Comparison of ENCODE assay signal across 18 cellular contexts in genomic region chr16:49489686-49490320, GRCh38.
DNase-seq lines count a peak whose midpoint lies in the region; ATAC-seq, FAIRE-seq and TF ChIP-seq lines count a peak whose summit lies in the region.
"Had no signal": no experiment of that assay in that cellular context is flagged by ENCODE, and none has a peak within 500 bp of the region (broad histone marks: within the 10 kb centered on the region; RNA-seq: fewer than 3 reads in every experiment).

No MANE protein-coding gene starts in this region.

- H3K79me1 ChIP-seq in H1 (ENCODE audit: low read depth, low read length), result no peaks in the 10 kb centered on the region

- H2AFZ ChIP-seq in HepG2 (ENCODE audit: low read length), result no peak overlapping the region
- H2AFZ ChIP-seq in H1 (ENCODE audit: low read length), result no peak overlapping the region

- no peak overlapping the region for H3K23ac ChIP-seq in H1 (ENCODE audit: insufficient read length)

- H3K27me3 ChIP-seq in HepG2 (ENCODE audit: control insufficient read depth in 1 of 2, insufficient read depth in 2 of 2, low read length in 2 of 2), result peaks cover 0 to 11% of the 10 kb centered on the region in 2 experiments; a peak in 2 of 5 replicates
- no peaks in the 10 kb centered on the region for H3K27me3 ChIP-seq in right lobe of liver
- no peaks in the 10 kb centered on the region for H3K27me3 ChIP-seq in H1 (replicated peaks in 1 of 4; ENCODE audit: control insufficient read depth in 3 of 4, extremely low read depth in 1 of 4, insufficient read depth in 3 of 4, low read length in 3 of 4)
- H3K27me3 ChIP-seq: pancreas had no signal

- H3K9ac ChIP-seq in HepG2 (ENCODE audit: insufficient read depth, low read depth, low read length), result no peak overlapping the region
- H3K9ac ChIP-seq in H1 (replicated peaks in 1 of 4; ENCODE audit: extremely low read depth in 1 of 4, low read depth in 3 of 4, low read length in 3 of 4), result no peak overlapping the region

- no peaks in the 10 kb centered on the region for H3K79me2 ChIP-seq in HepG2 (ENCODE audit: insufficient read depth, low read length)
- H3K79me2 ChIP-seq in H1 (ENCODE audit: control insufficient read depth in 1 of 2, insufficient read depth in 2 of 2, low read length in 2 of 2), result no peaks in the 10 kb centered on the region

- H2BK120ac ChIP-seq in H1 (replicated peaks; ENCODE audit: low read depth, low read length), result no peak overlapping the region

- H2BK20ac ChIP-seq in H1 (ENCODE audit: low read length), result no peak overlapping the region

- H3K4me2 ChIP-seq in HepG2 (ENCODE audit: low read depth, low read length) (no peak overlapping the region), H1 (ENCODE audit: insufficient read depth in 1 of 2, low read depth in 2 of 2, low read length in 2 of 2) (no peak overlapping the region)

- no peaks in the 10 kb centered on the region for H3K9me3 ChIP-seq in HepG2 (ENCODE audit: low read length)
- no peaks in the 10 kb centered on the region for H3K9me3 ChIP-seq in right lobe of liver
- no peaks in the 10 kb centered on the region for H3K9me3 ChIP-seq in H1 (ENCODE audit: insufficient read depth in 2 of 2, low read depth in 1 of 2, low read length in 1 of 2)
- H3K9me3 ChIP-seq: esophagus squamous epithelium, pancreas had no signal

- no peak overlapping the region for H3K27ac ChIP-seq in HepG2 (ENCODE audit: extremely low read length, insufficient read depth, low read length)
- H3K27ac ChIP-seq in right lobe of liver, result no peak overlapping the region
- H3K27ac ChIP-seq in H1 (ENCODE audit: low read depth, low read length), result no peak overlapping the region
- H3K27ac ChIP-seq: esophagus squamous epithelium, pancreas had no signal

- no peak overlapping the region for H4K91ac ChIP-seq in H1 (replicated peaks; ENCODE audit: insufficient read length, low read length)

- ATAC-seq in HepG2, result no peak
- no peak for ATAC-seq in right lobe of liver
- ATAC-seq: activated T-helper 17 cell treated with anti-CD3 and anti-CD28 coated beads, Interleukin-2, amount 50 U/mL, for 72 hours; K562; pancreas; WTC11 had no signal

- no TSS peak for BruUV-seq in HepG2 (replicated peaks; lab: Mats Ljungman, UMichigan)

- H4K20me1 ChIP-seq in HepG2 (ENCODE audit: insufficient read depth, low read length) (no peaks in the 10 kb centered on the region), H1 (replicated peaks in 1 of 2; ENCODE audit: control insufficient read depth in 1 of 2, insufficient read depth in 2 of 2, low read length in 2 of 2) (peaks cover 0 to 2% of the 10 kb centered on the region in 2 experiments)

- POLR2A ChIA-PET in HepG2 (lab: Yijun Ruan, JAX), result no interaction called here
- POLR2A ChIA-PET in H1 (lab: Charles Lee; ENCODE audit: partially characterized antibody), result no interaction called here

- H3K36me3 ChIP-seq in HepG2 (replicated peaks in 1 of 2; ENCODE audit: control insufficient read depth in 1 of 2, insufficient read depth in 2 of 2, low read length in 2 of 2), result no peaks in the 10 kb centered on the region
- no peaks in the 10 kb centered on the region for H3K36me3 ChIP-seq in right lobe of liver
- no peaks in the 10 kb centered on the region for H3K36me3 ChIP-seq in H1 (ENCODE audit: control insufficient read depth in 2 of 4, insufficient read depth in 4 of 4, low read length in 3 of 4)
- H3K36me3 ChIP-seq: esophagus squamous epithelium, pancreas had no signal

- CTCF ChIA-PET in HepG2 (lab: Yijun Ruan, JAX; ENCODE audit: low intra/inter-chr PET ratio, low total read pairs), result interaction anchor here (1.0 kb wide), 1 partner anchor 82 kb away, joined by 3 read pairs; no protein-coding TSS in a partner anchor
- CTCF ChIA-PET in H1 (lab: Charles Lee; ENCODE audit: partially characterized antibody), result interaction anchor here (1.2 to 1.7 kb wide), 2 partner anchors 17 to 103 kb away, joined by 4 to 9 read pairs; no protein-coding TSS in a partner anchor

- no peak overlapping the region for H3K56ac ChIP-seq in H1 (replicated peaks; ENCODE audit: insufficient read length, low read depth, low read length)

- TF ChIP-seq CTCF in HepG2 (CRISPR knock-in tag; IDR thresholded peaks at IDR 0.05) (peak; percentile 22; the same call in 1 of the 2 replicates), right lobe of liver (IDR thresholded peaks at IDR 0.05) (peak in 1 of 4 donors; percentile 20), H1 (IDR thresholded peaks at IDR 0.05; ENCODE audit: control extremely low read depth in 1 of 3, insufficient read depth in 1 of 3, low read depth in 1 of 3, low read length in 3 of 3) (no peak)

- H4K8ac ChIP-seq in H1 (ENCODE audit: extremely low read depth, insufficient read depth, low read length), result no peak overlapping the region

- no peaks in the 10 kb centered on the region; the same call in 1 of the 2 replicates for H3K23me2 ChIP-seq in H1 (ENCODE audit: low read depth, low read length)

- no peak for FAIRE-seq in HepG2 (lab: Jason Lieb, UNC)
- FAIRE-seq in H1 (lab: Jason Lieb, UNC), result no peak
- FAIRE-seq: K562, pancreas had no signal

- H4K5ac ChIP-seq in H1 (ENCODE audit: insufficient read length, low read depth, low read length), result no peak overlapping the region

- no peak for TF ChIP-seq RAD21 in HepG2 (CRISPR knock-in tag; IDR thresholded peaks at IDR 0.05)
- peak; percentile 9 to 27; a peak in 2 of 4 replicates for TF ChIP-seq RAD21 in H1 (IDR thresholded peaks at IDR 0.05 in 1 of 2, conservative IDR thresholded peaks at IDR 0.05 in 1 of 2; ENCODE audit: low read depth in 2 of 2, low read length in 2 of 2)

- no peak overlapping the region for H2BK5ac ChIP-seq in H1 (ENCODE audit: low read depth, low read length)

- WGBS in HepG2 (ENCODE audit: low lambda C conversion rate), result 39% methylated on average over 5 of the region's 7 CpGs
- WGBS in right lobe of liver (ENCODE audit: insufficient coverage, low coverage, low lambda C conversion rate, missing lambda C conversion rate), result 56% methylated on average over 2 of the region's 7 CpGs
- 88% methylated on average over 6 of the region's 7 CpGs; no CpG with 5 or more reads in 1 of the 2 experiments for WGBS in H1 (ENCODE audit: extremely low coverage in 1 of 2, insufficient coverage in 1 of 2, insufficient read length in 1 of 2, insufficient replicate concordance in 2 of 2, low coverage in 1 of 2, low lambda C conversion rate in 2 of 2, missing lambda C conversion rate in 1 of 2), 2 experiments

- H3K18ac ChIP-seq in H1 (ENCODE audit: extremely low read depth, low read length), result no peak overlapping the region

- no peak overlapping the region for H2BK15ac ChIP-seq in H1 (ENCODE audit: low read length)

- in situ Hi-C loops in HepG2 (cut with HindIII; ENCODE audit: extremely low pct_ligation_motif_present, low pct_unique_long_range_greater_than_20kb), result loop anchor here (10.0 kb wide), 1 partner anchor 435 kb away; no protein-coding TSS in a partner anchor

- TF ChIP-seq EP300 in HepG2 (IDR thresholded peaks at IDR 0.05; ENCODE audit: low read depth in 2 of 2, low read length in 2 of 2), result no peak
- no peak for TF ChIP-seq EP300 in HepG2 (CRISPR knock-in tag; IDR thresholded peaks at IDR 0.05; ENCODE audit: borderline replicate concordance)
- TF ChIP-seq EP300 in H1 (IDR thresholded peaks at IDR 0.05; ENCODE audit: borderline replicate concordance in 1 of 2, low read depth in 2 of 2, low read length in 2 of 2), result no peak

- no peaks in the 10 kb centered on the region for H3K4me1 ChIP-seq in HepG2 (ENCODE audit: insufficient read depth, low read length)
- H3K4me1 ChIP-seq in right lobe of liver, result peaks cover 0 to 3% (median 0%) of the 10 kb centered on the region in 4 donors
- peaks cover 0 to 16% (median 5%) of the 10 kb centered on the region in 4 experiments; a peak in 6 of 7 replicates for H3K4me1 ChIP-seq in H1 (replicated peaks in 1 of 4; ENCODE audit: control insufficient read depth in 3 of 4, insufficient read depth in 4 of 4, low read length in 3 of 4)

- H2BK12ac ChIP-seq in H1 (ENCODE audit: low read depth, low read length), result no peak overlapping the region

- no peak overlapping the region for H2AK5ac ChIP-seq in H1 (ENCODE audit: low read depth, low read length)

- TF ChIP-seq POLR2A in HepG2 (IDR thresholded peaks at IDR 0.05; ENCODE audit: insufficient read depth in 1 of 2, low read depth in 2 of 2, low read length in 2 of 2) (no peak), right lobe of liver (IDR thresholded peaks at IDR 0.05) (no peak), H1 (IDR thresholded peaks at IDR 0.05; ENCODE audit: control extremely low read depth in 1 of 2, low read depth in 2 of 2, low read length in 2 of 2) (no peak)

- H3K14ac ChIP-seq in H1 (ENCODE audit: insufficient read length), result no peak overlapping the region

- no peak for DNase-seq in HepG2 (ENCODE audit: low spot score)
- no peak for DNase-seq in right lobe of liver
- peak; percentile 26 for DNase-seq in NCI-H2107 treated with DMSO at 0.1 percent for 48 hours (lab: John Stamatoyannopoulos, UW; ENCODE audit: unreplicated experiment)
- no peak for DNase-seq in H1 (ENCODE audit: low read depth in 1 of 2, low spot score in 2 of 2)
- DNase-seq in NCI-H2081 treated with DMSO at 0.1 percent for 48 hours (lab: John Stamatoyannopoulos, UW), result no peak
- DNase-seq in HuH-7.5 (ENCODE audit: low spot score), result no peak
- no peak for DNase-seq in NCI-H2081 (lab: John Stamatoyannopoulos, UW)
- DNase-seq: amygdala; effector CD4-positive, alpha-beta T cell; EL; esophagus squamous epithelium; MV-4-11; NCI-H446 treated with DMSO at 0.1 percent for 48 hours; stimulated activated CD4-positive, alpha-beta T cell treated with anti-CD3 and anti-CD28 coated beads, Interleukin-2, amount 100 ng/mL, for 24 hours had no signal

- H3K4me3 ChIP-seq in HepG2 (replicated peaks in 1 of 3; ENCODE audit: insufficient read depth in 1 of 3, low read depth in 2 of 3, low read length in 3 of 3), result no peak overlapping the region
- no peak overlapping the region for H3K4me3 ChIP-seq in right lobe of liver
- no peak overlapping the region for H3K4me3 ChIP-seq in H1 (ENCODE audit: extremely low read depth in 1 of 4, insufficient read depth in 2 of 4, low read depth in 3 of 4, low read length in 4 of 4)
- H3K4me3 ChIP-seq: esophagus squamous epithelium, K562, pancreas had no signal

- H3K4ac ChIP-seq in H1 (replicated peaks; ENCODE audit: insufficient read length, low read depth, low read length), result no peak overlapping the region

- intact Hi-C loops in HepG2 (cut with micrococcal nuclease; ENCODE audit: unreplicated experiment) (loop anchor here (5.0 kb wide), 1 partner anchor 432 kb away; no protein-coding TSS in a partner anchor), right lobe of liver (cut with DNase I) (loop anchor here in 1 of 2 donors (5.0 kb wide), 1 partner anchor 107 kb away; no protein-coding TSS in a partner anchor)

TF ChIP-seq in HepG2, 621 proteins besides CTCF, POLR2A, EP300 and RAD21 (continues in another document):
- TF ChIP-seq ZNF879 (CRISPR knock-in tag; IDR thresholded peaks at IDR 0.05), result no peak
- TF ChIP-seq ZNF703 (CRISPR knock-in tag; IDR thresholded peaks at IDR 0.05; ENCODE audit: borderline replicate concordance), result no peak
- TF ChIP-seq ZNF3 (CRISPR knock-in tag; IDR thresholded peaks at IDR 0.05), result no peak
- no peak for TF ChIP-seq GATAD1 (CRISPR knock-in tag; IDR thresholded peaks at IDR 0.05)

TF ChIP-seq in H1, 55 proteins besides CTCF, POLR2A, EP300 and RAD21:
- TF ChIP-seq CBX5 (IDR thresholded peaks at IDR 0.05; ENCODE audit: low read depth, low read length), result no peak

Comparison
In these comparisons a context has a peak if more than half of its experiments do, and no peak if none do; other contexts are left out.
1. Of the 41 proteins assayed by ChIP-seq in both HepG2 and H1: peak only in HepG2: CTCF; only in H1: RAD21; in both: none; in neither: 39.